In the genomic region with DNA sequence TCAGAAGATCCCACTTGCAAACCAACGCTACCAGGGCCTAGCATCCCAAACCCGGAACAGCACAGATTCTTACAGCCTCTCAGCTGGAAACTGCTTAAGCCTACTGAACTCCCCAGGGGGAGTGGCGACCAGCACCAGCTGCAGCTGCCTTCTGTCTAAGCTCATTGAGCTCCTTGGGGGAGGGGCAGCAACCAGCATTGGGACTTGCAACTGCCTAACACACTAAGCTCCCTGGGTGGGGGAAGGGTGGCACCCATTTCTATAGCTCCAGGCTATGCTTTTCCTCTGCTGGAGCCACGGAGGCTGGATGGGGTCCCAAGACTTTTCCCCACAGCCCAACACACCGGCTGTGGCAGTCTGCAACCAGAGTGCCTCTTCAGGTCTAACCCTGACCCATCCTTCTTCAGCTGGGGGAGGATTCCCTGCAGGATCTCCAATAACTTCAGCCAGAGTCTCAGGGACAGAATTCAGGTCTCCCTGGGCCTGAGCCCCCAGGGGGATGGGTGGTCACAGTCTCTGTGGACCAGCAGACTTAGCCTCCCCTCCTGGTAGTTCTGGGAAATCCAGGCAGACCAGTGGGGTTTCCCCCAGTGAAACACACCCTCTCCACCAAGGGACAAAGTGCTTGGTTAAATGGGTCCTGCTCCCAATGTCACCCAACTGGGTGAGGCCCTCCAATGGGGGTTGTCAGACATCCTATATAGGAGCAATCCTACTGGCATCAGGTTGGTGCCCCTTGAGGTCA, we compare ENCODE assay signal across 8 cellular contexts. TPM values are rescaled to one million over a fixed set of nuclear protein-coding genes. Genes with fewer than 3 reads are reported as not detected.
DNase-seq lines count a peak whose midpoint lies in the region; ATAC-seq and TF ChIP-seq lines count a peak whose summit lies in the region.

No MANE protein-coding gene starts in this region.

- WGBS in body of pancreas, 2 donors = 36 to 47% methylated on average over 5 of the region's 5 CpGs

- DNase-seq in NB4 (ENCODE audit: low read depth) (peak; percentile 96), amniotic epithelial cell (ENCODE audit: low read depth) (peak; percentile 37), body of pancreas (no peak), foreskin melanocyte (no peak), HPDE6-E6E7 (ENCODE audit: extremely low spot score) (no peak), kidney tubule cell (ENCODE audit: low spot score) (no peak)

- H3K27ac ChIP-seq in body of pancreas = no peak overlapping the region

- no peaks in the 10 kb centered on the region for H3K4me1 ChIP-seq in body of pancreas

- intact Hi-C loops in body of pancreas (cut with DNase I) = no loop called here

- TF ChIP-seq CTCF in NB4 (IDR thresholded peaks at IDR 0.05; ENCODE audit: low read depth, low read length) = no peak
- TF ChIP-seq CTCF in body of pancreas (IDR thresholded peaks at IDR 0.05) = no peak

- ATAC-seq in GM18508 (IDR thresholded peaks at IDR 0.05; ENCODE audit: insufficient read depth, unreplicated experiment) (peak; percentile 55), HG02588 (IDR thresholded peaks at IDR 0.05; ENCODE audit: unreplicated experiment) (peak; percentile 97), body of pancreas (no peak)

- no peaks in the 10 kb centered on the region for H3K27me3 ChIP-seq in body of pancreas

- TF ChIP-seq POLR2A in NB4 (IDR thresholded peaks at IDR 0.05; ENCODE audit: extremely low read depth, insufficient read length) (no peak), body of pancreas (IDR thresholded peaks at IDR 0.05) (no peak)

- H3K4me3 ChIP-seq in NB4 (ENCODE audit: low read depth, low read length) (no peak overlapping the region), body of pancreas (no peak overlapping the region)

- H3K36me3 ChIP-seq in body of pancreas (replicated peaks in 1 of 2; ENCODE audit: insufficient read depth in 1 of 2, low read depth in 2 of 2) = no peaks in the 10 kb centered on the region

- no peaks in the 10 kb centered on the region for H3K9me3 ChIP-seq in body of pancreas

RNA-seq across cellular contexts. Expression of gene ITGA4, which starts 45.9 kb away (rescaled TPM):
- 1 to 10 TPM; 3.4 to 4.3 TPM for total RNA-seq in body of pancreas

Comparison
In these comparisons a context has a peak if more than half of its experiments do, and no peak if none do; other contexts are left out.
1. DNase-seq: peak in NB4 (single experiment) and amniotic epithelial cell (single experiment); none in body of pancreas (0 of 4), foreskin melanocyte (single experiment), HPDE6-E6E7 (single experiment) and kidney tubule cell (single experiment).